ENCODE assay signal across 18 cellular contexts in genomic region chr1:145729661-145730436, GRCh38. TPM values are rescaled to one million over a fixed set of nuclear protein-coding genes. Genes with fewer than 3 reads are reported as not detected.
A peak's percentile ranks its signal among the peaks of the same experiment; 100 is the strongest.
DNase-seq lines count a peak whose midpoint lies in the region; ATAC-seq and TF ChIP-seq lines count a peak whose summit lies in the region.
"Had no signal": no experiment of that assay in that cellular context is flagged by ENCODE, and none has a peak within 500 bp of the region (broad histone marks: within the 10 kb centered on the region; RNA-seq: fewer than 3 reads in every experiment).

No MANE protein-coding gene starts in this region.

- CTCF ChIA-PET in Caco-2 (lab: Charles Lee) = no interaction called here

- H3K36me3 ChIP-seq in mucosa of descending colon (ENCODE audit: low read depth) (no peaks in the 10 kb centered on the region), Caco-2 (ENCODE audit: control insufficient read depth, insufficient read depth, low read length) (no peaks in the 10 kb centered on the region), gastrocnemius medialis (no peaks in the 10 kb centered on the region)

- no peaks in the 10 kb centered on the region for H3K9me3 ChIP-seq in mucosa of descending colon
- H3K9me3 ChIP-seq in Caco-2 = no peaks in the 10 kb centered on the region
- no peaks in the 10 kb centered on the region for H3K9me3 ChIP-seq in gastrocnemius medialis

- no TSS peak for BruUV-seq in Caco-2 (replicated peaks; lab: Mats Ljungman, UMichigan)

- in situ Hi-C loops in gastrocnemius medialis (cut with MboI; ENCODE audit: low sequenced_read_pairs in 4 of 4) = no loop called here

- H3K4me1 Mint-ChIP-seq in HFFc6 (ENCODE audit: low read depth) (peaks cover 56% of the 10 kb centered on the region), Caco-2 (ENCODE audit: low read depth, unreplicated experiment) (peaks cover 7% of the 10 kb centered on the region)

- no peak overlapping the region for H3K27ac ChIP-seq in gastrocnemius medialis

- H3K4me3 Mint-ChIP-seq in HFFc6 (peak overlapping the region; percentile 50; the same call in 1 of the 2 replicates), Caco-2 (ENCODE audit: unreplicated experiment) (no peak overlapping the region)
- H3K4me3 Mint-ChIP-seq: GM23338 had no signal

- no peak for TF ChIP-seq POLR2A in gastrocnemius medialis (IDR thresholded peaks at IDR 0.05)

- H3K27me3 Mint-ChIP-seq in HFFc6 (ENCODE audit: insufficient read depth) (peaks cover 2% of the 10 kb centered on the region; the same call in 1 of the 2 replicates), Caco-2 (ENCODE audit: insufficient read depth, unreplicated experiment) (no peaks in the 10 kb centered on the region)

- DNase-seq in AG10803 (ENCODE audit: low read depth) (peak; percentile 64), HFFc6 (peak; percentile 22), fibroblast of peridontal ligament (ENCODE audit: extremely low read depth) (peak; percentile 60), mucosa of descending colon (no peak), Caco-2 (no peak), 8988T (no peak), gastrocnemius medialis (no peak)
- DNase-seq: COR-L47, KBM-7, NCI-H1436 treated with DMSO at 0.1 percent for 48 hours, NCI-H2081 treated with DMSO at 0.1 percent for 48 hours, NCI-H524 had no signal

- H3K27ac Mint-ChIP-seq in HFFc6 (peak overlapping the region; percentile 51), Caco-2 (ENCODE audit: unreplicated experiment) (no peak overlapping the region)
- H3K27ac Mint-ChIP-seq: GM23338 had no signal

- H3K4me3 ChIP-seq in AG10803 (ENCODE audit: low read length) (no peak overlapping the region), mucosa of descending colon (no peak overlapping the region), Caco-2 (ENCODE audit: low read depth, low read length) (no peak overlapping the region), gastrocnemius medialis (no peak overlapping the region)
- H3K4me3 ChIP-seq: GM23338 had no signal

- no peak for TF ChIP-seq CTCF in AG10803 (conservative IDR thresholded peaks at IDR 0.05; ENCODE audit: low read length)
- no peak for TF ChIP-seq CTCF in HFFc6 (IDR thresholded peaks at IDR 0.05)
- TF ChIP-seq CTCF in mucosa of descending colon (IDR thresholded peaks at IDR 0.05) = no peak
- no peak for TF ChIP-seq CTCF in Caco-2 (IDR thresholded peaks at IDR 0.05; ENCODE audit: insufficient read depth in 1 of 2, low read depth in 1 of 2, low read length in 1 of 2, severe bottlenecking in 1 of 2, unreplicated experiment in 1 of 2)
- TF ChIP-seq CTCF in gastrocnemius medialis (IDR thresholded peaks at IDR 0.05 in 4 of 5, conservative IDR thresholded peaks at IDR 0.05 in 1 of 5) = no peak

- H3K4me1 ChIP-seq in mucosa of descending colon (ENCODE audit: low read depth) (no peaks in the 10 kb centered on the region), Caco-2 (no peaks in the 10 kb centered on the region), gastrocnemius medialis (no peaks in the 10 kb centered on the region)

- H3K9me3 Mint-ChIP-seq in HFFc6 = no peaks in the 10 kb centered on the region
- no peaks in the 10 kb centered on the region for H3K9me3 Mint-ChIP-seq in Caco-2 (ENCODE audit: unreplicated experiment)
- H3K9me3 Mint-ChIP-seq: GM23338 had no signal

- POLR2A ChIA-PET in Caco-2 (lab: Charles Lee) = no interaction called here

- H3K36me3 Mint-ChIP-seq in HFFc6 (ENCODE audit: low read depth) (peaks cover 32% of the 10 kb centered on the region), Caco-2 (ENCODE audit: insufficient read depth, unreplicated experiment) (no peaks in the 10 kb centered on the region)

- peak; percentile 44 for ATAC-seq in mucosa of descending colon
- ATAC-seq in gastrocnemius medialis = no peak
- no peak for ATAC-seq in GM19035 (IDR thresholded peaks at IDR 0.05; ENCODE audit: unreplicated experiment)
- ATAC-seq: Panc1, Right ventricle myocardium inferior had no signal

- H3K27me3 ChIP-seq in Caco-2 (replicated peaks; ENCODE audit: control insufficient read depth, insufficient read depth, low read length) = no peaks in the 10 kb centered on the region
- H3K27me3 ChIP-seq in gastrocnemius medialis = no peaks in the 10 kb centered on the region

- intact Hi-C loops in mucosa of descending colon (cut with DNase I, micrococcal nuclease) (no loop called here), Caco-2 (cut with micrococcal nuclease; ENCODE audit: unreplicated experiment) (no loop called here), gastrocnemius medialis (cut with DNase I; ENCODE audit: low total_unique reads) (no loop called here)

RNA-seq across cellular contexts. Expression of gene CD160, which starts 10.6 kb away (rescaled TPM):
- not detected for total RNA-seq in HFFc6 (2021; fragmentation: NEBNext Ultra II Directional; extraction: Animal tissue kit (Norgen Biotek cat#: 25700))
- 1 to 10 TPM; 1.6 to 2.3 (median 1.6) TPM for total RNA-seq in mucosa of descending colon
- total RNA-seq in Caco-2 (2022) = 0.16 and 0.20 TPM in 2 replicates
- total RNA-seq in gastrocnemius medialis = not detected
- total RNA-seq: A673, G401, GM23338, Right ventricle myocardium inferior had no signal

RNA-seq across cellular contexts. Expression of gene PDZK1, which starts 22.7 kb away (rescaled TPM):
- total RNA-seq in HFFc6 (2021; fragmentation: NEBNext Ultra II Directional; extraction: Animal tissue kit (Norgen Biotek cat#: 25700)) = 1 to 10 TPM in 2 of 6 experiments, under 1 TPM in 4; 0.50 to 1.5 (median 0.88) TPM
- total RNA-seq in mucosa of descending colon = 1 to 10 TPM in 2 of 3 donors, not detected in 1; 1.1 to 1.2 TPM
- 90.2 and 98.9 TPM in 2 replicates for total RNA-seq in Caco-2 (2022)
- under 1 TPM in 1 of 4 donors, not detected in 3; 0.44 TPM for total RNA-seq in gastrocnemius medialis
- total RNA-seq: GM23338 had no signal

Comparison
In these comparisons a context has a peak if more than half of its experiments do, and no peak if none do; other contexts are left out.
1. DNase-seq: peak in AG10803 (single experiment), HFFc6 (single experiment) and fibroblast of peridontal ligament (single experiment); none in mucosa of descending colon (0 of 3), Caco-2 (0 of 2), 8988T (single experiment) and gastrocnemius medialis (0 of 2).
2. RNA of gene PDZK1, which starts 22.7 kb away (total RNA-seq): 90.2 to 98.9 TPM in Caco-2; 1.1 to 1.2 TPM in mucosa of descending colon, 0.50 to 1.5 TPM in HFFc6 and 0.44 TPM in gastrocnemius medialis; every median in the first group is over 10 times any median in the second.